2 cellular contexts compared by ENCODE assay signal in the genomic region with DNA sequence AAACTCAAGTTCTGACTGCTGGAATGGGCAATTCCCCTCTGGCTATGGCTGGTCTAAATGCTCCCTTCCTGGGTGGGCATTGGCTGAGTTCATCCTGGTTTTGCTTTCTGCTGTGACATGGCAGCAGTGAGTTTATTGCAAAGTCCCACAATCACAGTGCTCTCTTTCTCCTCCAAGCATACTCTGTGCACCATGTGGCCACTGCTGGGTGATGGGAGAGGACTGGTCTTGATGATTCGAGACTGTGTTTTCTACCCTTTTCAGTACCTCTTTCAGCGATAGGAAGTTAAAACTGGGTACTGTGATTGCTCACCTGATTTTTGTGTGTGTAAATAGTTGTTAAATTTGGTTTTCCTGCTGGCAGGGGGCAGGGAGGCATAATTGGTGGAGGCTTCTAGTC.
A peak's percentile ranks its signal among the peaks of the same experiment; 100 is the strongest.
TF ChIP-seq lines count a peak whose summit lies in the region.

No MANE protein-coding gene starts in this region.

TF ChIP-seq in HEK293, 187 proteins besides CTCF, POLR2A, EP300 and RAD21:
- TF ChIP-seq ZNF660 (tag by site-specific recombination; IDR thresholded peaks at IDR 0.05) (0 out of 2 replicates have a peak, but pooled peaks have one; percentile 41), FEZF1 (tag by site-specific recombination; IDR thresholded peaks at IDR 0.05) (0 out of 2 replicates have a peak, but pooled peaks have one; percentile 28), GFI1B (tag by site-specific recombination; IDR thresholded peaks at IDR 0.05) (peak; percentile 38; the same call in 1 of the 2 replicates), HOXC10 (CRISPR knock-in tag; IDR thresholded peaks at IDR 0.05) (no peak), KLF1 (tag by site-specific recombination; IDR thresholded peaks at IDR 0.05) (no peak), GLIS1 (tag by site-specific recombination; IDR thresholded peaks at IDR 0.05) (no peak), ZNF426 (tag by site-specific recombination; IDR thresholded peaks at IDR 0.05) (no peak), ZNF501 (tag by site-specific recombination; IDR thresholded peaks at IDR 0.05) (no peak), ZNF341 (tag by site-specific recombination; IDR thresholded peaks at IDR 0.05; ENCODE audit: low read depth) (no peak)
- TF ChIP-seq, protein P1, sequence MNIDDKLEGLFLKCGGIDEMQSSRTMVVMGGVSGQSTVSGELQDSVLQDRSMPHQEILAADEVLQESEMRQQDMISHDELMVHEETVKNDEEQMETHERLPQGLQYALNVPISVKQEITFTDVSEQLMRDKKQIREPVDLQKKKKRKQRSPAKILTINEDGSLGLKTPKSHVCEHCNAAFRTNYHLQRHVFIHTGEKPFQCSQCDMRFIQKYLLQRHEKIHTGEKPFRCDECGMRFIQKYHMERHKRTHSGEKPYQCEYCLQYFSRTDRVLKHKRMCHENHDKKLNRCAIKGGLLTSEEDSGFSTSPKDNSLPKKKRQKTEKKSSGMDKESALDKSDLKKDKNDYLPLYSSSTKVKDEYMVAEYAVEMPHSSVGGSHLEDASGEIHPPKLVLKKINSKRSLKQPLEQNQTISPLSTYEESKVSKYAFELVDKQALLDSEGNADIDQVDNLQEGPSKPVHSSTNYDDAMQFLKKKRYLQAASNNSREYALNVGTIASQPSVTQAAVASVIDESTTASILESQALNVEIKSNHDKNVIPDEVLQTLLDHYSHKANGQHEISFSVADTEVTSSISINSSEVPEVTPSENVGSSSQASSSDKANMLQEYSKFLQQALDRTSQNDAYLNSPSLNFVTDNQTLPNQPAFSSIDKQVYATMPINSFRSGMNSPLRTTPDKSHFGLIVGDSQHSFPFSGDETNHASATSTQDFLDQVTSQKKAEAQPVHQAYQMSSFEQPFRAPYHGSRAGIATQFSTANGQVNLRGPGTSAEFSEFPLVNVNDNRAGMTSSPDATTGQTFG (tag by site-specific recombination; IDR thresholded peaks at IDR 0.05; ENCODE audit: borderline replicate concordance) = no peak

TF ChIP-seq in H1, 55 proteins besides CTCF, POLR2A, EP300 and RAD21:
- TF ChIP-seq CBX8 (IDR thresholded peaks at IDR 0.05; ENCODE audit: borderline replicate concordance, low read depth, low read length) = no peak
- TF ChIP-seq, protein P2, sequence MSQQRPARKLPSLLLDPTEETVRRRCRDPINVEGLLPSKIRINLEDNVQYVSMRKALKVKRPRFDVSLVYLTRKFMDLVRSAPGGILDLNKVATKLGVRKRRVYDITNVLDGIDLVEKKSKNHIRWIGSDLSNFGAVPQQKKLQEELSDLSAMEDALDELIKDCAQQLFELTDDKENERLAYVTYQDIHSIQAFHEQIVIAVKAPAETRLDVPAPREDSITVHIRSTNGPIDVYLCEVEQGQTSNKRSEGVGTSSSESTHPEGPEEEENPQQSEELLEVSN (IDR thresholded peaks at IDR 0.05) = no peak
- no peak for TF ChIP-seq SIN3A (conservative IDR thresholded peaks at IDR 0.05 in 1 of 2, IDR thresholded peaks at IDR 0.05 in 1 of 2; ENCODE audit: low read depth in 1 of 2, low read length in 2 of 2)
- TF ChIP-seq, protein P3, sequence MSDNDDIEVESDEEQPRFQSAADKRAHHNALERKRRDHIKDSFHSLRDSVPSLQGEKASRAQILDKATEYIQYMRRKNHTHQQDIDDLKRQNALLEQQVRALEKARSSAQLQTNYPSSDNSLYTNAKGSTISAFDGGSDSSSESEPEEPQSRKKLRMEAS (IDR thresholded peaks at IDR 0.05) = no peak
- TF ChIP-seq GTF2F1 (IDR thresholded peaks at IDR 0.05; ENCODE audit: borderline replicate concordance, low read depth, low read length) = no peak
- TF ChIP-seq EZH2 (IDR thresholded peaks at IDR 0.05; ENCODE audit: low read depth, low read length, severe bottlenecking) = no peak
- TF ChIP-seq POU5F1 (IDR thresholded peaks at IDR 0.05; ENCODE audit: low read depth, low read length) = no peak
